1 cellular context compared by ENCODE assay signal in the genomic region with DNA sequence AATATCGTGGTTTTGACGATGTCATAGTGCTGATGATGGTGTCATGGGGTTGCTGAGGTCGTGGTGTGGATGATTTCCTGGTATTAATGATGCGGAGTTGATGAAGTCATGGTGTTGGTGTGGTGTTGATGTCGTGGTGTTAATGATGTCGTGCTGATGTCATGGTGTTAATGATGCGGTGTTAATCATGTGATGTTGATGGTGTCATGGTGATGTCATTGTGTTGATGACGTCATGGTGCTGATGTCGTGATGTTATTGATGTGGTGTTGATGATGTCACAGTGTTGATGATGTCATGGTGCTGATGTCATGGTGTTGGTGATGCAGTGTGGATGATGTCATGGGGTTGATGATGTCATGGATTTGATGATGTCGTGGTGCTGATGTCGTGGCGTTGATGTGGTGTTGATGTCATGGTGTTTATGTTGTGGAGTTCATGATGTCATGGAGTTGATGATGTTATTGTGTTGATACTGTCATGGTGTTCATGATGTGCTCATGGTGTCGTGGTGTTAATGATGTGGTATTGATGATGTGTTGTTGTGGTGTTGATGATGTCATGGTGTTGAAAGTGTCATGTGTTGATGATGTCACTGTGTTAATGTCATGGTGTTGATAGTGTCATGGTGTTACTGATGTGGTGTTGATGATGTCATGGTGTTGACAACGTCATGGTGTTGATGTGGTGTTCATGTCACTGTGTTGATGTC.
TF ChIP-seq lines count a peak whose summit lies in the region.

No MANE protein-coding gene starts in this region.

TF ChIP-seq in K562, 482 proteins besides CTCF, POLR2A, EP300 and RAD21 (continued from another document and continues in another):
- TF ChIP-seq, protein P1, sequence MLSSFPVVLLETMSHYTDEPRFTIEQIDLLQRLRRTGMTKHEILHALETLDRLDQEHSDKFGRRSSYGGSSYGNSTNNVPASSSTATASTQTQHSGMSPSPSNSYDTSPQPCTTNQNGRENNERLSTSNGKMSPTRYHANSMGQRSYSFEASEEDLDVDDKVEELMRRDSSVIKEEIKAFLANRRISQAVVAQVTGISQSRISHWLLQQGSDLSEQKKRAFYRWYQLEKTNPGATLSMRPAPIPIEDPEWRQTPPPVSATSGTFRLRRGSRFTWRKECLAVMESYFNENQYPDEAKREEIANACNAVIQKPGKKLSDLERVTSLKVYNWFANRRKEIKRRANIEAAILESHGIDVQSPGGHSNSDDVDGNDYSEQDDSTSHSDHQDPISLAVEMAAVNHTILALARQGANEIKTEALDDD (IDR thresholded peaks at IDR 0.05) = no peak
- TF ChIP-seq SNRNP70 (optimal IDR thresholded peaks at IDR 0.05; ENCODE audit: low read depth, low read length) (no peak), LARP7 (IDR thresholded peaks at IDR 0.05) (peak; percentile 21; the same call in 1 of the 2 replicates), SNIP1 (IDR thresholded peaks at IDR 0.05; ENCODE audit: low read depth) (peak; percentile 70; the same call in 1 of the 2 replicates), ARHGAP35 (IDR thresholded peaks at IDR 0.05; ENCODE audit: partially characterized antibody) (peak; percentile 3), ZNF561 (CRISPR knock-in tag; conservative IDR thresholded peaks at IDR 0.05) (no peak), ZNF79 (CRISPR knock-in tag; IDR thresholded peaks at IDR 0.05; ENCODE audit: low read depth) (no peak), ATF7 (IDR thresholded peaks at IDR 0.05) (peak; percentile 97), ZC3H11A (IDR thresholded peaks at IDR 0.05; ENCODE audit: low read depth, low read length) (peak; percentile 83; the same call in 1 of the 2 replicates), TAF7 (tag; IDR thresholded peaks at IDR 0.05) (0 out of 2 replicates have a peak, but pooled peaks have one; percentile 8), ZFP36 (IDR thresholded peaks at IDR 0.05; ENCODE audit: low read depth, low read length, partially characterized antibody) (no peak), DACH1 (IDR thresholded peaks at IDR 0.05; ENCODE audit: partially characterized antibody) (peak; percentile 31), JUNB (CRISPR knock-in tag; conservative IDR thresholded peaks at IDR 0.05) (peak; percentile 99), CREM (IDR thresholded peaks at IDR 0.05; ENCODE audit: low read depth) (peak; percentile 97), HDAC1 (IDR thresholded peaks at IDR 0.05) (0 out of 4 replicates have a peak, but pooled peaks of 1 of the 2 experiments have one; percentile 13), TBL1XR1 (IDR thresholded peaks at IDR 0.05; ENCODE audit: low read length in 2 of 2) (peak in 1 of 2 experiments; percentile 75; a peak in 1 of 4 replicates), NCOA1 (IDR thresholded peaks at IDR 0.05; ENCODE audit: low read depth) (peak; percentile 100), CHCHD3 (CRISPR knock-in tag; IDR thresholded peaks at IDR 0.05) (no peak), TRIM24 (IDR thresholded peaks at IDR 0.05) (peak in 1 of 2 experiments; percentile 67; a peak in 2 of 4 replicates), TAF15 (IDR thresholded peaks at IDR 0.05; ENCODE audit: low read depth, low read length) (no peak), ZC3H4 (CRISPR knock-in tag; IDR thresholded peaks at IDR 0.05; ENCODE audit: borderline replicate concordance) (0 out of 2 replicates have a peak, but pooled peaks have one; percentile 26), SMARCA5 (IDR thresholded peaks at IDR 0.05) (peak; percentile 79; the same call in 1 of the 2 replicates), ZNF143 (CRISPR knock-in tag; IDR thresholded peaks at IDR 0.05) (0 out of 2 replicates have a peak, but pooled peaks have one; percentile 9), THRAP3 (IDR thresholded peaks at IDR 0.05; ENCODE audit: borderline replicate concordance) (no peak), CHD4 (IDR thresholded peaks at IDR 0.05; ENCODE audit: insufficient read depth, insufficient replicate concordance, low read depth, low read length, poor library complexity, severe bottlenecking) (peak; percentile 13), FOXA3 (CRISPR knock-in tag; conservative IDR thresholded peaks at IDR 0.05 in 1 of 2, IDR thresholded peaks at IDR 0.05 in 1 of 2) (no peak; a peak in 2 of 4 replicates), CHD1 (IDR thresholded peaks at IDR 0.05; ENCODE audit: low read length) (no peak), FOXP1 (CRISPR knock-in tag; IDR thresholded peaks at IDR 0.05) (peak; percentile 75; the same call in 1 of the 2 replicates)
- TF ChIP-seq, protein P2, sequence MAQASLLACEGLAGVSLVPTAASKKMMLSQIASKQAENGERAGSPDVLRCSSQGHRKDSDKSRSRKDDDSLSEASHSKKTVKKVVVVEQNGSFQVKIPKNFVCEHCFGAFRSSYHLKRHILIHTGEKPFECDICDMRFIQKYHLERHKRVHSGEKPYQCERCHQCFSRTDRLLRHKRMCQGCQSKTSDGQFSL (CRISPR knock-in tag; IDR thresholded peaks at IDR 0.05) = peak; percentile 76; the same call in 1 of the 2 replicates
- TF ChIP-seq, protein P2 (tag; IDR thresholded peaks at IDR 0.05) = no peak
- TF ChIP-seq, protein P3, sequence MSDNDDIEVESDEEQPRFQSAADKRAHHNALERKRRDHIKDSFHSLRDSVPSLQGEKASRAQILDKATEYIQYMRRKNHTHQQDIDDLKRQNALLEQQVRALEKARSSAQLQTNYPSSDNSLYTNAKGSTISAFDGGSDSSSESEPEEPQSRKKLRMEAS (CRISPR knock-in tag; IDR thresholded peaks at IDR 0.05) = peak; percentile 32; the same call in 1 of the 2 replicates
- TF ChIP-seq, protein P4, sequence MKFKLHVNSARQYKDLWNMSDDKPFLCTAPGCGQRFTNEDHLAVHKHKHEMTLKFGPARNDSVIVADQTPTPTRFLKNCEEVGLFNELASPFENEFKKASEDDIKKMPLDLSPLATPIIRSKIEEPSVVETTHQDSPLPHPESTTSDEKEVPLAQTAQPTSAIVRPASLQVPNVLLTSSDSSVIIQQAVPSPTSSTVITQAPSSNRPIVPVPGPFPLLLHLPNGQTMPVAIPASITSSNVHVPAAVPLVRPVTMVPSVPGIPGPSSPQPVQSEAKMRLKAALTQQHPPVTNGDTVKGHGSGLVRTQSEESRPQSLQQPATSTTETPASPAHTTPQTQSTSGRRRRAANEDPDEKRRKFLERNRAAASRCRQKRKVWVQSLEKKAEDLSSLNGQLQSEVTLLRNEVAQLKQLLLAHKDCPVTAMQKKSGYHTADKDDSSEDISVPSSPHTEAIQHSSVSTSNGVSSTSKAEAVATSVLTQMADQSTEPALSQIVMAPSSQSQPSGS (CRISPR knock-in tag; IDR thresholded peaks at IDR 0.05) = peak; percentile 99
- TF ChIP-seq, protein P5, sequence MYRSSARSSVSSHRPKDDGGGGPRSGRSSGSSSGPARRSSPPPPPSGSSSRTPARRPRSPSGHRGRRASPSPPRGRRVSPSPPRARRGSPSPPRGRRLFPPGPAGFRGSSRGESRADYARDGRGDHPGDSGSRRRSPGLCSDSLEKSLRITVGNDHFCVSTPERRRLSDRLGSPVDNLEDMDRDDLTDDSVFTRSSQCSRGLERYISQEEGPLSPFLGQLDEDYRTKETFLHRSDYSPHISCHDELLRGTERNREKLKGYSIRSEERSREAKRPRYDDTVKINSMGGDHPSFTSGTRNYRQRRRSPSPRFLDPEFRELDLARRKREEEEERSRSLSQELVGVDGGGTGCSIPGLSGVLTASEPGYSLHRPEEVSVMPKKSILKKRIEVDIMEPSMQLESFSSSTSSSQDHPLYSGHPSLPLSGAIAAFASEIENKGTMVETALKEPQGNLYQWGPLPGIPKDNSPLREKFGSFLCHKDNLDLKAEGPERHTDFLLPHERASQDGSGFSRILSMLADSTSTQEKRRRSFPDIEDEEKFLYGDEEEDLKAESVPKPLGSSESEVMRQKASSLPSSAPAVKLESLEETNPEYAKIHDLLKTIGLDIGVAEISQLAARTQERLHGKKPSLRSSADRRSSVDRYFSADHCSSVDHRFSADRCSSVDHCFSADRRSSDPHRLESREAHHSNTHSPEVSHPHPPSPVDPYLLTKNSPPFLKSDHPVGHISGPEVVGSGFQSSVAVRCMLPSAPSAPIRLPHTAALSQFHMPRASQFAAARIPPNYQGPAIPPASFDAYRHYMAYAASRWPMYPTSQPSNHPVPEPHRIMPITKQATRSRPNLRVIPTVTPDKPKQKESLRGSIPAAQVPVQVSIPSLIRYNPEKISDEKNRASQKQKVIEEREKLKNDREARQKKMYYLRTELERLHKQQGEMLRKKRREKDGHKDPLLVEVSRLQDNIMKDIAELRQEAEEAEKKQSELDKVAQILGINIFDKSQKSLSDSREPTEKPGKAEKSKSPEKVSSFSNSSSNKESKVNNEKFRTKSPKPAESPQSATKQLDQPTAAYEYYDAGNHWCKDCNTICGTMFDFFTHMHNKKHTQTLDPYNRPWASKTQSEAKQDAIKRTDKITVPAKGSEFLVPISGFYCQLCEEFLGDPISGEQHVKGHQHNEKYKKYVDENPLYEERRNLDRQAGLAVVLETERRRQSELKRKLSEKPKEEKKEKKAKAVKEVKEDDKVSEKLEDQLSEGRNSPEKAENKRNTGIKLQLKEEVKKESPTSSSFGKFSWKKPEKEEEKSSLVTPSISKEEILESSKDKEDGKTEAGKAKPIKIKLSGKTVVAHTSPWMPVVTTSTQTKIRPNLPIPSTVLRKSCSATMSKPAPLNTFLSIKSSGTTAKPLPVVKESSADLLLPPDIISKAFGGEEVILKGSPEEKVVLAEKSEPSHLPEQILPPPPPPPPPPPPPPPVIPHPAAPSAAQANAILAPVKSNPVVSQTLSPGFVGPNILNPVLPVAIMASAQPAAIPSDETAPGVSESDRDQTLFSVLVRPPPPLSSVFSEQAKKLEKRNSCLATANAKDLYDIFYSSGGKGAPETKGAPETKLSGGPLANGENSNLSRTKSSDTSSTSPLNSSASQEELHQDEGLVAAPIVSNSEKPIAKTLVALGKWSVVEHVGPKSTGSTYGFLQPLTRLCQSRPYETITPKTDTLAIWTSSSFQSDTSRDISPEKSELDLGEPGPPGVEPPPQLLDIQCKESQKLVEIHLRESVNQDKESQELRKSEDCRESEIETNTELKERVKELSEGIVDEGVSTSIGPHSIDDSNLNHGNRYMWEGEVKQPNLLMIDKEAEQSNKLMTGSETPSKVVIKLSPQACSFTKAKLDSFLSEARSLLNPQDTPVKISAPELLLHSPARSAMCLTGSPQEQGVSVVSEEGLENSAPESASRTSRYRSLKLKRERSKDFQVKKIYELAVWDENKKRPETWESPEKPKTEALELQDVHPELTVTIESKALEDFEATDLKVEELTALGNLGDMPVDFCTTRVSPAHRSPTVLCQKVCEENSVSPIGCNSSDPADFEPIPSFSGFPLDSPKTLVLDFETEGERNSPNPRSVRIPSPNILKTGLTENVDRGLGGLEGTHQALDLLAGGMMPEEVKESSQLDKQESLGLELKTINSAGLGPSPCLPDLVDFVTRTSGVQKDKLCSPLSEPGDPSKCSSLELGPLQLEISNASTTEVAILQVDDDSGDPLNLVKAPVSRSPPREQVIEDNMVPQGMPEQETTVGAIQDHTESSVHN (IDR thresholded peaks at IDR 0.05; ENCODE audit: borderline replicate concordance in 1 of 2, low read depth in 1 of 2) = peak in 1 of 2 experiments; percentile 94; a peak in 2 of 4 replicates
- TF ChIP-seq, protein P6, sequence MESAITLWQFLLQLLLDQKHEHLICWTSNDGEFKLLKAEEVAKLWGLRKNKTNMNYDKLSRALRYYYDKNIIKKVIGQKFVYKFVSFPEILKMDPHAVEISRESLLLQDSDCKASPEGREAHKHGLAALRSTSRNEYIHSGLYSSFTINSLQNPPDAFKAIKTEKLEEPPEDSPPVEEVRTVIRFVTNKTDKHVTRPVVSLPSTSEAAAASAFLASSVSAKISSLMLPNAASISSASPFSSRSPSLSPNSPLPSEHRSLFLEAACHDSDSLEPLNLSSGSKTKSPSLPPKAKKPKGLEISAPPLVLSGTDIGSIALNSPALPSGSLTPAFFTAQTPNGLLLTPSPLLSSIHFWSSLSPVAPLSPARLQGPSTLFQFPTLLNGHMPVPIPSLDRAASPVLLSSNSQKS (CRISPR knock-in tag; IDR thresholded peaks at IDR 0.05) = no peak
- TF ChIP-seq, protein P7, sequence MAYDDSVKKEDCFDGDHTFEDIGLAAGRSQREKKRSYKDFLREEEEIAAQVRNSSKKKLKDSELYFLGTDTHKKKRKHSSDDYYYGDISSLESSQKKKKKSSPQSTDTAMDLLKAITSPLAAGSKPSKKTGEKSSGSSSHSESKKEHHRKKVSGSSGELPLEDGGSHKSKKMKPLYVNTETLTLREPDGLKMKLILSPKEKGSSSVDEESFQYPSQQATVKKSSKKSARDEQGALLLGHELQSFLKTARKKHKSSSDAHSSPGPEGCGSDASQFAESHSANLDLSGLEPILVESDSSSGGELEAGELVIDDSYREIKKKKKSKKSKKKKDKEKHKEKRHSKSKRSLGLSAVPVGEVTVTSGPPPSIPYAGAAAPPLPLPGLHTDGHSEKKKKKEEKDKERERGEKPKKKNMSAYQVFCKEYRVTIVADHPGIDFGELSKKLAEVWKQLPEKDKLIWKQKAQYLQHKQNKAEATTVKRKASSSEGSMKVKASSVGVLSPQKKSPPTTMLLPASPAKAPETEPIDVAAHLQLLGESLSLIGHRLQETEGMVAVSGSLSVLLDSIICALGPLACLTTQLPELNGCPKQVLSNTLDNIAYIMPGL (CRISPR knock-in tag; IDR thresholded peaks at IDR 0.05) = peak; percentile 51; the same call in 1 of the 2 replicates
- TF ChIP-seq, protein P8, sequence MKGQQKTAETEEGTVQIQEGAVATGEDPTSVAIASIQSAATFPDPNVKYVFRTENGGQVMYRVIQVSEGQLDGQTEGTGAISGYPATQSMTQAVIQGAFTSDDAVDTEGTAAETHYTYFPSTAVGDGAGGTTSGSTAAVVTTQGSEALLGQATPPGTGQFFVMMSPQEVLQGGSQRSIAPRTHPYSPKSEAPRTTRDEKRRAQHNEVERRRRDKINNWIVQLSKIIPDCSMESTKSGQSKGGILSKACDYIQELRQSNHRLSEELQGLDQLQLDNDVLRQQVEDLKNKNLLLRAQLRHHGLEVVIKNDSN (CRISPR knock-in tag; IDR thresholded peaks at IDR 0.05) = peak; percentile 86
- TF ChIP-seq, protein P9, sequence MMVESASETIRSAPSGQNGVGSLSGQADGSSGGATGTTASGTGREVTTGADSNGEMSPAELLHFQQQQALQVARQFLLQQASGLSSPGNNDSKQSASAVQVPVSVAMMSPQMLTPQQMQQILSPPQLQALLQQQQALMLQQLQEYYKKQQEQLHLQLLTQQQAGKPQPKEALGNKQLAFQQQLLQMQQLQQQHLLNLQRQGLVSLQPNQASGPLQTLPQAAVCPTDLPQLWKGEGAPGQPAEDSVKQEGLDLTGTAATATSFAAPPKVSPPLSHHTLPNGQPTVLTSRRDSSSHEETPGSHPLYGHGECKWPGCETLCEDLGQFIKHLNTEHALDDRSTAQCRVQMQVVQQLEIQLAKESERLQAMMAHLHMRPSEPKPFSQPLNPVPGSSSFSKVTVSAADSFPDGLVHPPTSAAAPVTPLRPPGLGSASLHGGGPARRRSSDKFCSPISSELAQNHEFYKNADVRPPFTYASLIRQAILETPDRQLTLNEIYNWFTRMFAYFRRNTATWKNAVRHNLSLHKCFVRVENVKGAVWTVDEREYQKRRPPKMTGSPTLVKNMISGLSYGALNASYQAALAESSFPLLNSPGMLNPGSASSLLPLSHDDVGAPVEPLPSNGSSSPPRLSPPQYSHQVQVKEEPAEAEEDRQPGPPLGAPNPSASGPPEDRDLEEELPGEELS (CRISPR knock-in tag; IDR thresholded peaks at IDR 0.05; ENCODE audit: borderline replicate concordance) = peak; percentile 82
